18 cellular contexts compared by ENCODE assay signal in genomic region chr20:19713851-19714716, GRCh38. TPM values are rescaled to one million over a fixed set of nuclear protein-coding genes. Genes with fewer than 3 reads are reported as not detected.
"Had no signal": no experiment of that assay in that cellular context is flagged by ENCODE, and none has a peak within 500 bp of the region (broad histone marks: within the 10 kb centered on the region; RNA-seq: fewer than 3 reads in every experiment).

No MANE protein-coding gene starts in this region.

- H3K4me1 Mint-ChIP-seq: activated CD4-positive, alpha-beta T cell treated with anti-CD3 and anti-CD28 coated beads, Interleukin-2, amount 10 ng/mL, durations not matched to agents 7 days and 5 days; central memory CD8-positive, alpha-beta T cell; naive thymus-derived CD8-positive, alpha-beta T cell had no signal

- H3K27me3 Mint-ChIP-seq: activated CD4-positive, alpha-beta T cell treated with anti-CD3 and anti-CD28 coated beads, Interleukin-2, amount 10 ng/mL, durations not matched to agents 7 days and 5 days; activated naive CD8-positive, alpha-beta T cell had no signal

- H3K4me3 Mint-ChIP-seq: activated CD4-positive, alpha-beta T cell treated with anti-CD3 and anti-CD28 coated beads, Interleukin-2, amount 10 ng/mL, durations not matched to agents 7 days and 5 days; activated naive CD8-positive, alpha-beta T cell; central memory CD8-positive, alpha-beta T cell; naive thymus-derived CD8-positive, alpha-beta T cell had no signal

- H3K4me1 ChIP-seq: spleen had no signal

- ATAC-seq: naive thymus-derived CD8-positive, alpha-beta T cell; right cardiac atrium had no signal

- H3K9me3 Mint-ChIP-seq: central memory CD8-positive, alpha-beta T cell had no signal

- H3K27ac ChIP-seq: stomach, testis had no signal

- DNase-seq: activated CD4-positive, alpha-beta T cell treated with anti-CD3 and anti-CD28 coated beads, Interleukin-2, amount 10 ng/mL, durations not matched to agents 7 days and 5 days; activated CD4-positive, CD25-positive, alpha-beta regulatory T cell; activated CD8-positive, alpha-beta memory T cell treated with anti-CD3 and anti-CD28 coated beads, Interleukin-2, amount 50 U/mL, for 48 hours; activated gamma-delta T cell treated with Interleukin-2 at 50 U/mL for 16 hours; amniotic stem cell; effector CD8-positive, alpha-beta T cell; foreskin melanocyte; kidney glomerular epithelial cell; naive thymus-derived CD8-positive, alpha-beta T cell; occipital lobe; right cardiac atrium; spleen; stomach; T-helper 2 cell; testis had no signal

- H3K9me3 ChIP-seq: prostate gland, testis had no signal

- H3K36me3 ChIP-seq: prostate gland, spleen, stomach had no signal

- H3K27me3 ChIP-seq: spleen, stomach, testis had no signal

- H3K4me3 ChIP-seq: prostate gland, spleen, stomach, testis had no signal

- H3K27ac Mint-ChIP-seq: activated CD4-positive, alpha-beta T cell treated with anti-CD3 and anti-CD28 coated beads, Interleukin-2, amount 10 ng/mL, durations not matched to agents 7 days and 5 days; activated naive CD8-positive, alpha-beta T cell; naive thymus-derived CD8-positive, alpha-beta T cell had no signal

RNA-seq across cellular contexts. Expression of gene RIN2, which starts 44.0 kb away (rescaled TPM):
- total RNA-seq: activated CD4-positive, alpha-beta T cell treated with anti-CD3 and anti-CD28 coated beads, Interleukin-2, amount 10 ng/mL, durations not matched to agents 7 days and 5 days had no signal
